In genomic region chr11:69051381-69052342, GRCh38 we compare ENCODE assay signal across 12 cellular contexts. TPM values are rescaled to one million over a fixed set of nuclear protein-coding genes. Genes with fewer than 3 reads are reported as not detected.
DNase-seq lines count a peak whose midpoint lies in the region; ATAC-seq, FAIRE-seq and TF ChIP-seq lines count a peak whose summit lies in the region.
"Had no signal": no experiment of that assay in that cellular context is flagged by ENCODE, and none has a peak within 500 bp of the region (broad histone marks: within the 10 kb centered on the region; RNA-seq: fewer than 3 reads in every experiment).

No MANE protein-coding gene starts in this region.

- H3K4me3 Mint-ChIP-seq in stimulated activated effector memory CD8-positive, alpha-beta T cell treated with anti-CD3 and anti-CD28 coated beads, Interleukin-12 subunit alpha, Interleukin-12 subunit beta, amount 100 ng/mL, for 72 hours, result peak overlapping the region; percentile 77

- peak overlapping the region; percentile 48 for H3K4me3 ChIP-seq in GM12864 (ENCODE audit: low read depth, low read length)
- H3K4me3 ChIP-seq in SU-DHL-6 (ENCODE audit: insufficient read depth, low read length, poor library complexity, severe bottlenecking), result no peak overlapping the region

- no peak for TF ChIP-seq CTCF in GM12864 (IDR thresholded peaks at IDR 0.05; ENCODE audit: low read depth, low read length, missing control alignments)
- no peak for TF ChIP-seq CTCF in SU-DHL-6 (IDR thresholded peaks at IDR 0.05; ENCODE audit: insufficient read depth, low read length, poor library complexity, severe bottlenecking)

- H2AFZ ChIP-seq in SU-DHL-6 (ENCODE audit: low read depth, low read length, severe bottlenecking), result no peak overlapping the region

- intact Hi-C loops in left ventricle myocardium superior (cut with micrococcal nuclease), result no loop called here

- peak overlapping the region; percentile 56 for H3K27ac Mint-ChIP-seq in stimulated activated effector memory CD8-positive, alpha-beta T cell treated with anti-CD3 and anti-CD28 coated beads, Interleukin-12 subunit alpha, Interleukin-12 subunit beta, amount 100 ng/mL, for 72 hours

- H3K36me3 ChIP-seq in SU-DHL-6 (ENCODE audit: low read length), result no peaks in the 10 kb centered on the region

- H3K9me2 ChIP-seq in SU-DHL-6 (replicated peaks; ENCODE audit: insufficient read depth, low read length), result no peaks in the 10 kb centered on the region

- peak overlapping the region; percentile 54 for H3K4me2 ChIP-seq in SU-DHL-6 (ENCODE audit: low read depth, low read length, poor library complexity, severe bottlenecking)

- no peak for FAIRE-seq in RCC 7860 (lab: Jason Lieb, UNC)

- H3K4me1 Mint-ChIP-seq in stimulated activated effector memory CD8-positive, alpha-beta T cell treated with anti-CD3 and anti-CD28 coated beads, Interleukin-12 subunit alpha, Interleukin-12 subunit beta, amount 100 ng/mL, for 72 hours, result peaks cover 53% of the 10 kb centered on the region

- peak; percentile 30 for ATAC-seq in left ventricle myocardium superior
- ATAC-seq in stimulated activated effector memory CD8-positive, alpha-beta T cell treated with anti-CD3 and anti-CD28 coated beads, Interleukin-12 subunit alpha, Interleukin-12 subunit beta, amount 100 ng/mL, for 72 hours, result no peak

- DNase-seq in GM12864 (ENCODE audit: low read depth) (no peak), left ventricle myocardium superior (peak; percentile 54), RCC 7860 (ENCODE audit: low spot score) (no peak), NCI-H510A (lab: John Stamatoyannopoulos, UW) (no peak), kidney glomerular epithelial cell (lab: John Stamatoyannopoulos, UW) (no peak), NCI-H1048 (lab: John Stamatoyannopoulos, UW) (no peak)
- DNase-seq in stimulated activated effector memory CD8-positive, alpha-beta T cell treated with anti-CD3 and anti-CD28 coated beads, Interleukin-12 subunit alpha, Interleukin-12 subunit beta, amount 100 ng/mL, for 72 hours (ENCODE audit: low spot score in 2 of 2), result no peak
- DNase-seq: activated effector memory CD4-positive, alpha-beta T cell treated with anti-CD3 and anti-CD28 coated beads, Interleukin-2, amount 50 U/mL, for 16 hours; DMS53; retina had no signal

- no peaks in the 10 kb centered on the region for H3K9me3 Mint-ChIP-seq in stimulated activated effector memory CD8-positive, alpha-beta T cell treated with anti-CD3 and anti-CD28 coated beads, Interleukin-12 subunit alpha, Interleukin-12 subunit beta, amount 100 ng/mL, for 72 hours

- no peaks in the 10 kb centered on the region for H3K9me3 ChIP-seq in SU-DHL-6 (ENCODE audit: insufficient read depth, low read length)

- H3K36me3 Mint-ChIP-seq in stimulated activated effector memory CD8-positive, alpha-beta T cell treated with anti-CD3 and anti-CD28 coated beads, Interleukin-12 subunit alpha, Interleukin-12 subunit beta, amount 100 ng/mL, for 72 hours, result peaks cover 17% of the 10 kb centered on the region

- H3K27ac ChIP-seq in SU-DHL-6 (ENCODE audit: low read depth, low read length), result peak overlapping the region; percentile 76

- no peaks in the 10 kb centered on the region for H3K27me3 ChIP-seq in SU-DHL-6 (ENCODE audit: low read length)

- peaks cover 28% of the 10 kb centered on the region for H3K79me2 ChIP-seq in SU-DHL-6 (ENCODE audit: insufficient read depth, low read length)

- H3K9ac ChIP-seq in SU-DHL-6 (ENCODE audit: low read length), result peak overlapping the region; percentile 51; the same call in 1 of the 2 replicates

- no peaks in the 10 kb centered on the region for H4K20me1 ChIP-seq in SU-DHL-6 (ENCODE audit: low read depth, low read length)

- peaks cover 16% of the 10 kb centered on the region for H3F3A ChIP-seq in SU-DHL-6 (ENCODE audit: insufficient read depth)

RNA-seq across cellular contexts. Expression of gene TPCN2, which starts 2.9 kb away (rescaled TPM):
- 7.9 TPM for total RNA-seq in left ventricle myocardium superior

RNA-seq across cellular contexts. Expression of gene MRGPRF, which starts 38.6 kb away (rescaled TPM):
- total RNA-seq in left ventricle myocardium superior, result 5.5 TPM
- total RNA-seq: M059J had no signal
